29 cellular contexts compared by ENCODE assay signal in genomic region chr5:151595411-151595826, GRCh38. TPM values are rescaled to one million over a fixed set of nuclear protein-coding genes. Genes with fewer than 3 reads are reported as not detected.
DNase-seq lines count a peak whose midpoint lies in the region; ATAC-seq and TF ChIP-seq lines count a peak whose summit lies in the region.
"Had no signal": no experiment of that assay in that cellular context is flagged by ENCODE, and none has a peak within 500 bp of the region (broad histone marks: within the 10 kb centered on the region; RNA-seq: fewer than 3 reads in every experiment).

No MANE protein-coding gene starts in this region.

- peaks cover 69% of the 10 kb centered on the region for H3K27me3 Mint-ChIP-seq in Calu3 (ENCODE audit: unreplicated experiment)
- H3K27me3 Mint-ChIP-seq: activated CD4-positive, alpha-beta memory T cell treated with anti-CD3 and anti-CD28 coated beads for 36 hours had no signal

- peaks cover 0 to 28% (median 6%) of the 10 kb centered on the region in 12 donors for H3K4me1 ChIP-seq in heart left ventricle
- H3K4me1 ChIP-seq: gastrocnemius medialis, right lobe of liver, uterus had no signal

- peak overlapping the region in 4 of 12 donors; percentile 15 to 34 (median 30) for H3K27ac ChIP-seq in heart left ventricle
- H3K27ac ChIP-seq: C4-2B, gastrocnemius medialis, ovary, right lobe of liver, SJCRH30, uterus had no signal

- ATAC-seq in heart left ventricle, result peak; percentile 53 to 91 (median 77)
- ATAC-seq: Panc1, right lobe of liver, T-cell had no signal

- intact Hi-C loops in heart left ventricle (cut with DNase I), result no loop called here
- intact Hi-C loops in Calu3 (cut with micrococcal nuclease; ENCODE audit: unreplicated experiment), result no loop called here

- no peaks in the 10 kb centered on the region for H3K27me3 ChIP-seq in heart left ventricle
- H3K27me3 ChIP-seq: gastrocnemius medialis, ovary, right lobe of liver, SJCRH30, uterus had no signal

- H3K9me3 Mint-ChIP-seq in Calu3 (ENCODE audit: low read depth, unreplicated experiment), result no peaks in the 10 kb centered on the region
- H3K9me3 Mint-ChIP-seq: activated CD4-positive, alpha-beta memory T cell treated with anti-CD3 and anti-CD28 coated beads for 36 hours; endodermal cell; HFFc6; mesothelial cell of epicardium; natural killer cell treated with Interleukin-12 subunit alpha and Interleukin-12 subunit beta and Interleukin-15 and Interleukin-18, amount 100 ng/mL, for 72 hours; T-cell had no signal

- no peak overlapping the region for H3K27ac Mint-ChIP-seq in Calu3 (ENCODE audit: unreplicated experiment)
- H3K27ac Mint-ChIP-seq: activated CD4-positive, alpha-beta memory T cell treated with anti-CD3 and anti-CD28 coated beads for 36 hours; endodermal cell; HFFc6; mesothelial cell of epicardium; natural killer cell treated with Interleukin-12 subunit alpha and Interleukin-12 subunit beta and Interleukin-15 and Interleukin-18, amount 100 ng/mL, for 72 hours; T-cell had no signal

- no peaks in the 10 kb centered on the region for H3K9me3 ChIP-seq in heart left ventricle
- H3K9me3 ChIP-seq: gastrocnemius medialis, ovary, right lobe of liver, SJCRH30, uterus had no signal

- BruUV-seq in Calu3 (replicated peaks; lab: Mats Ljungman, UMichigan), result no TSS peak

- no peak for TF ChIP-seq CTCF in heart left ventricle (IDR thresholded peaks at IDR 0.05)
- no peak for TF ChIP-seq CTCF in Calu3 (IDR thresholded peaks at IDR 0.05; ENCODE audit: unreplicated experiment)

- no peak for TF ChIP-seq POLR2A in heart left ventricle (IDR thresholded peaks at IDR 0.05)

- H3K4me3 ChIP-seq in heart left ventricle, result no peak overlapping the region
- H3K4me3 ChIP-seq: gastrocnemius medialis, ovary, right lobe of liver, SJCRH30, uterus had no signal

- 32 to 61% (median 49%) methylated on average over 10 to 11 of the region's 11 CpGs for WGBS in heart left ventricle, 4 donors

- no peaks in the 10 kb centered on the region for H3K36me3 ChIP-seq in heart left ventricle
- H3K36me3 ChIP-seq: gastrocnemius medialis, ovary, right lobe of liver, SJCRH30, uterus had no signal

- in situ Hi-C loops in G401 (cut with HindIII; ENCODE audit: low sequenced_read_pairs), result no loop called here

- H3K36me3 Mint-ChIP-seq in Calu3 (ENCODE audit: insufficient read depth, unreplicated experiment), result no peaks in the 10 kb centered on the region
- H3K36me3 Mint-ChIP-seq: activated CD4-positive, alpha-beta memory T cell treated with anti-CD3 and anti-CD28 coated beads for 36 hours; brain; mesothelial cell of epicardium; natural killer cell treated with Interleukin-12 subunit alpha and Interleukin-12 subunit beta and Interleukin-15 and Interleukin-18, amount 100 ng/mL, for 72 hours; T-cell had no signal

- CTCF ChIA-PET in Calu3 (lab: Charles Lee), result no interaction called here

- DNase-seq in G401 (ENCODE audit: low spot score) (peak; percentile 99), NCI-H524 (lab: John Stamatoyannopoulos, UW) (peak; percentile 66 to 82), heart left ventricle (peak in 4 of 5 donors; percentile 41 to 64 (median 48)), myocyte (ENCODE audit: low read depth) (peak; percentile 77), anterior cingulate cortex (lab: John Stamatoyannopoulos, UW) (no peak), kidney glomerular epithelial cell (lab: John Stamatoyannopoulos, UW) (no peak), Calu3 (no peak)
- DNase-seq: activated CD4-positive, alpha-beta memory T cell treated with anti-CD3 and anti-CD28 coated beads for 36 hours; activated effector memory CD4-positive, alpha-beta T cell treated with Interleukin-2 at 50 U/mL for 16 hours; cortex of kidney; endodermal cell; HFFc6; KBM-7; NCI-H1436 treated with DMSO at 0.1 percent for 48 hours; NCI-H526 treated with DMSO at 0.1 percent for 48 hours; ovary; right lobe of liver; SJCRH30; stimulated activated CD4-positive, alpha-beta T cell treated with anti-CD3 and anti-CD28 coated beads, Interleukin-4, amount 100 ng/mL, for 4 hours; stimulated activated naive CD4-positive, alpha-beta T cell; T-cell; uterus had no signal

- H3K4me3 Mint-ChIP-seq in Calu3 (ENCODE audit: low read depth, unreplicated experiment), result no peak overlapping the region
- H3K4me3 Mint-ChIP-seq: activated CD4-positive, alpha-beta memory T cell treated with anti-CD3 and anti-CD28 coated beads for 36 hours; brain; endodermal cell; HFFc6; mesothelial cell of epicardium; natural killer cell treated with Interleukin-12 subunit alpha and Interleukin-12 subunit beta and Interleukin-15 and Interleukin-18, amount 100 ng/mL, for 72 hours; T-cell had no signal

- peaks cover 27% of the 10 kb centered on the region for H3K4me1 Mint-ChIP-seq in Calu3 (ENCODE audit: low read depth, unreplicated experiment)
- H3K4me1 Mint-ChIP-seq: T-cell had no signal

RNA-seq across cellular contexts. Expression of gene FAT2, which starts 4.3 kb away (rescaled TPM):
- not detected in 2 replicates for total RNA-seq in G401 (2014; rRNA removed; shearing (Covaris generic))
- total RNA-seq in heart left ventricle, result under 1 TPM in 6 of 9 donors, not detected in 3; 0.02 to 0.18 (median 0.06) TPM
- polyA plus RNA-seq in heart left ventricle, result under 1 TPM; 0.01 to 0.04 TPM
- under 0.01 and 0.10 TPM in 2 replicates for total RNA-seq in myocyte
- polyA plus RNA-seq in myocyte (2012), result 0.26 TPM
- total RNA-seq in Calu3 (2022), result not detected in 2 replicates
- total RNA-seq: activated CD4-positive, alpha-beta memory T cell treated with anti-CD3 and anti-CD28 coated beads for 36 hours; gastrocnemius medialis; HFFc6; HT-29; natural killer cell treated with Interleukin-12 subunit alpha and Interleukin-12 subunit beta and Interleukin-15 and Interleukin-18, amount 100 ng/mL, for 72 hours; right lobe of liver; T-cell had no signal

Comparison
In these comparisons a context has a peak if more than half of its experiments do, and no peak if none do; other contexts are left out.
1. DNase-seq: peak in G401 (single experiment), NCI-H524 (2 of 2), heart left ventricle (4 of 5) and myocyte (single experiment); none in anterior cingulate cortex (0 of 58), kidney glomerular epithelial cell (single experiment) and Calu3 (single experiment).